40 cellular contexts compared by ENCODE assay signal in the genomic region with DNA sequence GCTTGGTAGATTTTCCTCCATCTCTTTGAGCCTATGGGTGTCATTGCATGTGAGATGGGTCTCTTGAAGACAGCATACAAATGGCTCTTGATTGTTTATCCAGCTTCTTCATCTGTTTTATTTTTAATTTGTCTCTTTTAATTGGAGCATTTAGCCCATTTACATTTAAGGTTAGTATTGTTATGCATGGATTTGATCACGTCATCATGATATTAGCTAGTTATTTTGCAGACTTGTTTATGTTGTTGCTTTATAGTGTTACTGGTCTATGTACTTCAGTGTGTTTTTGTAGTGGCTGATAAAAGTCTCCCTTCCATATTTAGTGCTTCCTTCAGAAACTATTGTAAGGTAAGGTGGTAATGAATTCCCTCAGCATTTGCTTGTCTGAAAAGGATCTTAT.
"Had no signal": no experiment of that assay in that cellular context is flagged by ENCODE, and none has a peak within 500 bp of the region (broad histone marks: within the 10 kb centered on the region; RNA-seq: fewer than 3 reads in every experiment).

No MANE protein-coding gene starts in this region.

- H3K4me1 ChIP-seq: adrenal gland, ascending aorta, body of pancreas, breast epithelium had no signal

- H3K27ac ChIP-seq: adrenal gland, ascending aorta, body of pancreas, brain microvascular endothelial cell, breast epithelium, cardiac muscle cell had no signal

- H3K9me3 ChIP-seq: adrenal gland had no signal

- H3K36me3 ChIP-seq: adrenal gland, ascending aorta, brain microvascular endothelial cell, breast epithelium, cardiac muscle cell had no signal

- H3K36me3 Mint-ChIP-seq: activated naive CD4-positive, alpha-beta T cell treated with anti-CD3 and anti-CD28 coated beads, Interleukin-2, amount 10 ng/mL, durations not matched to agents 7 days and 5 days; activated naive CD4-positive, alpha-beta T cell treated with anti-CD3 and anti-CD28 coated beads, Interleukin-2, amount 50 U/mL, for 24 hours; activated naive CD4-positive, alpha-beta T cell treated with anti-CD3 and anti-CD28 coated beads, Interleukin-2, amount 50 U/mL, for 72 hours; activated naive CD8-positive, alpha-beta T cell; activated naive CD8-positive, alpha-beta T cell treated with anti-CD3 and anti-CD28 coated beads for 36 hours; activated naive CD8-positive, alpha-beta T cell treated with anti-CD3 and anti-CD28 coated beads, Interleukin-2, amount 10 ng/mL, durations not matched to agents 7 days and 5 days; brain had no signal

- H3K27me3 Mint-ChIP-seq: activated naive CD4-positive, alpha-beta T cell treated with anti-CD3 and anti-CD28 coated beads, Interleukin-2, amount 10 ng/mL, durations not matched to agents 7 days and 5 days; activated naive CD8-positive, alpha-beta T cell treated with anti-CD3 and anti-CD28 coated beads, Interleukin-2, amount 50 U/mL, for 24 hours; activated T-cell treated with anti-CD3 and anti-CD28 coated beads, Interleukin-2, amount 50 U/mL, for 24 hours had no signal

- H3K4me3 ChIP-seq: adrenal gland, ascending aorta, body of pancreas, breast epithelium, cardiac muscle cell had no signal

- H3K4me3 Mint-ChIP-seq: activated naive CD4-positive, alpha-beta T cell treated with anti-CD3 and anti-CD28 coated beads for 36 hours; activated naive CD4-positive, alpha-beta T cell treated with anti-CD3 and anti-CD28 coated beads, Interleukin-2, amount 10 ng/mL, durations not matched to agents 7 days and 5 days; activated naive CD4-positive, alpha-beta T cell treated with anti-CD3 and anti-CD28 coated beads, Interleukin-2, amount 50 U/mL, for 24 hours; activated naive CD8-positive, alpha-beta T cell; activated naive CD8-positive, alpha-beta T cell treated with anti-CD3 and anti-CD28 coated beads for 36 hours; activated naive CD8-positive, alpha-beta T cell treated with anti-CD3 and anti-CD28 coated beads, Interleukin-2, amount 10 ng/mL, durations not matched to agents 7 days and 5 days; activated naive CD8-positive, alpha-beta T cell treated with anti-CD3 and anti-CD28 coated beads, Interleukin-2, amount 50 U/mL, for 24 hours; activated T-cell treated with anti-CD3 and anti-CD28 coated beads, Interleukin-2, amount 50 U/mL, for 24 hours; activated T-cell treated with anti-CD3 and anti-CD28 coated beads, Interleukin-2, amount 50 U/mL, for 4 hours; activated T-cell treated with anti-CD3 and anti-CD28 coated beads, Interleukin-2, amount 50 U/mL, for 72 hours; activated T-helper 1 cell treated with anti-CD3 and anti-CD28 coated beads, Interleukin-12 subunit alpha, Interleukin-12 subunit beta, Interleukin-2, Interleukin-4 antibody, amounts not matched to agents 30 ng/mL and 10 ng/mL and 1 ng/mL, durations not matched to agents 14 hours and 24 hours and 36 hours; activated T-helper 17 cell treated with anti-CD3 and anti-CD28 coated beads, Interleukin-2, amount 50 U/mL, for 72 hours; brain; central memory CD8-positive, alpha-beta T cell had no signal

- FAIRE-seq: astrocyte, bronchial epithelial cell had no signal

- ATAC-seq: activated naive CD4-positive, alpha-beta T cell treated with anti-CD3 and anti-CD28 coated beads, Interleukin-2, amount 50 U/mL, for 72 hours; activated naive CD8-positive, alpha-beta T cell treated with anti-CD3 and anti-CD28 coated beads, Interleukin-2, amount 50 U/mL, for 24 hours; activated T-cell treated with anti-CD3 and anti-CD28 coated beads, Interleukin-2, amount 50 U/mL, for 4 hours; activated T-cell treated with anti-CD3 and anti-CD28 coated beads, Interleukin-2, amount 50 U/mL, for 72 hours; activated T-helper 17 cell treated with anti-CD3 and anti-CD28 coated beads, Interleukin-2, amount 50 U/mL, for 72 hours; body of pancreas had no signal

- H3K27me3 ChIP-seq: adrenal gland, ascending aorta, body of pancreas, brain microvascular endothelial cell, breast epithelium, cardiac muscle cell had no signal

- DNase-seq: activated effector memory CD4-positive, alpha-beta T cell treated with anti-CD3 and anti-CD28 coated beads, Interleukin-2, amount 50 U/mL, for 16 hours; activated effector memory CD4-positive, alpha-beta T cell treated with Interleukin-2 at 50 U/mL for 16 hours; activated gamma-delta T cell; activated gamma-delta T cell treated with Interleukin-2 at 50 U/mL for 16 hours; activated naive CD4-positive, alpha-beta T cell; activated naive CD4-positive, alpha-beta T cell treated with anti-CD3 and anti-CD28 coated beads for 36 hours; activated naive CD4-positive, alpha-beta T cell treated with anti-CD3 and anti-CD28 coated beads, Interleukin-2, amount 10 ng/mL, durations not matched to agents 7 days and 5 days; activated naive CD4-positive, alpha-beta T cell treated with anti-CD3 and anti-CD28 coated beads, Interleukin-2, amount 50 U/mL, for 16 hours; activated naive CD4-positive, alpha-beta T cell treated with Interleukin-2 at 50 U/mL for 16 hours; activated naive CD8-positive, alpha-beta T cell treated with anti-CD3 and anti-CD28 coated beads for 36 hours; activated naive CD8-positive, alpha-beta T cell treated with anti-CD3 and anti-CD28 coated beads, Interleukin-2, amount 10 ng/mL, durations not matched to agents 7 days and 5 days; activated naive CD8-positive, alpha-beta T cell treated with anti-CD3 and anti-CD28 coated beads, Interleukin-2, amount 50 U/mL, for 24 hours; activated T-cell treated with anti-CD3 and anti-CD28 coated beads, Interleukin-2, amount 50 U/mL, for 1 hour; activated T-cell treated with anti-CD3 and anti-CD28 coated beads, Interleukin-2, amount 50 U/mL, for 24 hours; activated T-cell treated with anti-CD3 and anti-CD28 coated beads, Interleukin-2, amount 50 U/mL, for 4 hours; activated T-cell treated with anti-CD3 and anti-CD28 coated beads, Interleukin-2, amount 50 U/mL, for 48 hours; activated T-cell treated with anti-CD3 and anti-CD28 coated beads, Interleukin-2, amount 50 U/mL, for 72 hours; adrenal gland; amniotic stem cell; amygdala; anterior cingulate cortex; aorta; body of pancreas; brain microvascular endothelial cell; caudate nucleus; central memory CD4-positive, alpha-beta T cell; cerebellar nuclear complex had no signal

- H3K27ac Mint-ChIP-seq: activated naive CD4-positive, alpha-beta T cell treated with anti-CD3 and anti-CD28 coated beads for 36 hours; activated naive CD4-positive, alpha-beta T cell treated with anti-CD3 and anti-CD28 coated beads, Interleukin-2, amount 10 ng/mL, durations not matched to agents 7 days and 5 days; activated naive CD4-positive, alpha-beta T cell treated with anti-CD3 and anti-CD28 coated beads, Interleukin-2, amount 50 U/mL, for 24 hours; activated naive CD4-positive, alpha-beta T cell treated with anti-CD3 and anti-CD28 coated beads, Interleukin-2, amount 50 U/mL, for 72 hours; activated naive CD8-positive, alpha-beta T cell; activated naive CD8-positive, alpha-beta T cell treated with anti-CD3 and anti-CD28 coated beads for 36 hours; activated naive CD8-positive, alpha-beta T cell treated with anti-CD3 and anti-CD28 coated beads, Interleukin-2, amount 10 ng/mL, durations not matched to agents 7 days and 5 days; activated naive CD8-positive, alpha-beta T cell treated with anti-CD3 and anti-CD28 coated beads, Interleukin-2, amount 50 U/mL, for 24 hours; activated T-cell treated with anti-CD3 and anti-CD28 coated beads, Interleukin-2, amount 50 U/mL, for 24 hours; activated T-cell treated with anti-CD3 and anti-CD28 coated beads, Interleukin-2, amount 50 U/mL, for 72 hours; activated T-helper 1 cell treated with anti-CD3 and anti-CD28 coated beads, Interleukin-12 subunit alpha, Interleukin-12 subunit beta, Interleukin-2, Interleukin-4 antibody, amounts not matched to agents 30 ng/mL and 10 ng/mL and 1 ng/mL, durations not matched to agents 14 hours and 24 hours and 36 hours; activated T-helper 17 cell treated with anti-CD3 and anti-CD28 coated beads, Interleukin-2, amount 50 U/mL, for 72 hours; activated T-helper 2 cell treated with anti-CD3 and anti-CD28 coated beads, Interferon-gamma antibody, Interleukin-2, Interleukin-4, amounts not matched to agents 10 μg/mL and 5 μg/mL and 100 μg/mL, durations not matched to agents 14 hours and 24 hours and 36 hours; brain had no signal

- H3K9me3 Mint-ChIP-seq: activated T-helper 1 cell treated with anti-CD3 and anti-CD28 coated beads, Interleukin-12 subunit alpha, Interleukin-12 subunit beta, Interleukin-2, Interleukin-4 antibody, amounts not matched to agents 30 ng/mL and 10 ng/mL and 1 ng/mL, durations not matched to agents 14 hours and 24 hours and 36 hours; activated T-helper 2 cell treated with anti-CD3 and anti-CD28 coated beads, Interferon-gamma antibody, Interleukin-2, Interleukin-4, amounts not matched to agents 10 μg/mL and 5 μg/mL and 100 μg/mL, durations not matched to agents 14 hours and 24 hours and 36 hours had no signal

- H3K4me1 Mint-ChIP-seq: activated naive CD4-positive, alpha-beta T cell treated with anti-CD3 and anti-CD28 coated beads, Interleukin-2, amount 10 ng/mL, durations not matched to agents 7 days and 5 days; activated naive CD4-positive, alpha-beta T cell treated with anti-CD3 and anti-CD28 coated beads, Interleukin-2, amount 50 U/mL, for 24 hours; activated naive CD8-positive, alpha-beta T cell treated with anti-CD3 and anti-CD28 coated beads for 36 hours; activated naive CD8-positive, alpha-beta T cell treated with anti-CD3 and anti-CD28 coated beads, Interleukin-2, amount 10 ng/mL, durations not matched to agents 7 days and 5 days; activated naive CD8-positive, alpha-beta T cell treated with anti-CD3 and anti-CD28 coated beads, Interleukin-2, amount 50 U/mL, for 24 hours; activated T-helper 17 cell treated with anti-CD3 and anti-CD28 coated beads, Interleukin-2, amount 50 U/mL, for 72 hours; brain; central memory CD8-positive, alpha-beta T cell had no signal
